ENCODE assay signal across 10 cellular contexts in the genomic region with DNA sequence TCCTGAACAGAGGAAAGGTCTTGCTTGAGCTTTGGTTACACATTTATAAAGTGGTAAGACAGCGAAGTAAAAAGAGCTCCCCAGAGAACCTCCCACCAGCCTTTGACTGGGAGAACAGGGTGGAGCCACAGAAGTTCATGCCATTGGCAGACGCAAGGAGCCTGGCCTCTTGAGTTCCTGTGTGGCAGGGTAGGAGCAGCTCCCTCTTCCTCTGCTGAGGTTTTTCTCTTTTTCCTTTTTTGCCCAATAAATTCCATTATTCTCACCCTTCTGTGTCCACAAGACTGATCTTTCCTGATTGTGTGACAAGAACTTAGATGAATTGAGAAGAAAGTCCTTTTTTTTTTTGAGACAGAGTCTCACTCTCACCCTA.
DNase-seq lines count a peak whose midpoint lies in the region; ATAC-seq and TF ChIP-seq lines count a peak whose summit lies in the region.
"Had no signal": no experiment of that assay in that cellular context is flagged by ENCODE, and none has a peak within 500 bp of the region (broad histone marks: within the 10 kb centered on the region; RNA-seq: fewer than 3 reads in every experiment).

No MANE protein-coding gene starts in this region.

- ATAC-seq in RWPE2 (ENCODE audit: low read depth) (no peak), HG02798 (IDR thresholded peaks at IDR 0.05; ENCODE audit: poor library complexity, unreplicated experiment) (no peak), GM21737 (IDR thresholded peaks at IDR 0.05; ENCODE audit: unreplicated experiment) (no peak)

- TF ChIP-seq POLR2A in erythroblast (IDR thresholded peaks at IDR 0.05; ENCODE audit: low read length): peak; percentile 52

- no peak overlapping the region for H3K4me3 ChIP-seq in RWPE2 (ENCODE audit: severe bottlenecking)
- H3K4me3 ChIP-seq: upper lobe of left lung had no signal

- peaks cover 18% of the 10 kb centered on the region for H3K36me3 ChIP-seq in RWPE2 (ENCODE audit: low read depth)
- H3K36me3 ChIP-seq: upper lobe of left lung had no signal

- DNase-seq in RWPE2 (ENCODE audit: low spot score) (no peak), erythroblast (lab: John Stamatoyannopoulos, UW) (no peak), cerebellar cortex (ENCODE audit: low spot score) (no peak), medulla oblongata (ENCODE audit: extremely low spot score) (no peak)
- peak; percentile 73 for DNase-seq in activated CD8-positive, alpha-beta memory T cell treated with anti-CD3 and anti-CD28 coated beads, Interleukin-2, amount 50 U/mL, for 48 hours
- DNase-seq in stimulated activated CD4-positive, alpha-beta T cell treated with anti-CD3 and anti-CD28 coated beads, TNF-alpha, amount 100 ng/mL, for 1 hour (ENCODE audit: low read depth in 3 of 3, low spot score in 1 of 3): peak in 2 of 3 donors; percentile 38
- DNase-seq: NCI-H510A treated with DMSO at 0.1 percent for 48 hours had no signal

- H3K27ac ChIP-seq in RWPE2 (ENCODE audit: poor library complexity, severe bottlenecking): peak overlapping the region; percentile 21

- no peak for TF ChIP-seq CTCF in RWPE2 (IDR thresholded peaks at IDR 0.05; ENCODE audit: poor library complexity, severe bottlenecking)

- peaks cover 20% of the 10 kb centered on the region for H3K9me3 ChIP-seq in RWPE2 (ENCODE audit: severe bottlenecking)

- H3K4me1 ChIP-seq in RWPE2 (ENCODE audit: insufficient read depth, poor library complexity, severe bottlenecking): no peaks in the 10 kb centered on the region

- no peaks in the 10 kb centered on the region for H3K27me3 ChIP-seq in RWPE2 (ENCODE audit: insufficient read depth, poor library complexity, severe bottlenecking)
- H3K27me3 ChIP-seq: upper lobe of left lung had no signal

Comparison
In these comparisons a context has a peak if more than half of its experiments do, and no peak if none do; other contexts are left out.
1. DNase-seq: peak in activated CD8-positive, alpha-beta memory T cell treated with anti-CD3 and anti-CD28 coated beads, Interleukin-2, amount 50 U/mL, for 48 hours (single experiment) and stimulated activated CD4-positive, alpha-beta T cell treated with anti-CD3 and anti-CD28 coated beads, TNF-alpha, amount 100 ng/mL, for 1 hour (2 of 3); none in RWPE2 (single experiment), erythroblast (0 of 2), cerebellar cortex (single experiment) and medulla oblongata (single experiment).